9 cellular contexts compared by ENCODE assay signal in genomic region chr1:51622455-51622913, GRCh38. TPM values are rescaled to one million over a fixed set of nuclear protein-coding genes. Genes with fewer than 3 reads are reported as not detected.
DNase-seq lines count a peak whose midpoint lies in the region; ATAC-seq, FAIRE-seq and TF ChIP-seq lines count a peak whose summit lies in the region.
"Had no signal": no experiment of that assay in that cellular context is flagged by ENCODE, and none has a peak within 500 bp of the region (broad histone marks: within the 10 kb centered on the region; RNA-seq: fewer than 3 reads in every experiment).

No MANE protein-coding gene starts in this region.

- no peaks in the 10 kb centered on the region for H3K36me3 ChIP-seq in pancreas

- DNase-seq in Ammon's horn (ENCODE audit: low spot score) (peak; percentile 39), HPDE6-E6E7 (ENCODE audit: extremely low spot score) (peak; percentile 74), NOMO-1 treated with dmso at 0.1 percent for 144 hours (lab: John Stamatoyannopoulos, UW; ENCODE audit: unreplicated experiment) (peak; percentile 24), epithelial cell of esophagus (ENCODE audit: low read depth) (peak; percentile 95), pancreas (peak in 2 of 6 donors; percentile 33 to 37)
- DNase-seq in stimulated activated CD4-positive, alpha-beta T cell treated with anti-CD3 and anti-CD28 coated beads, Interleukin-2, amount 100 ng/mL, for 48 hours, result no peak

- no peaks in the 10 kb centered on the region for H3K9me3 ChIP-seq in pancreas

- ATAC-seq in pancreas (peak; percentile 48 to 73 (median 56)), GM21423 (IDR thresholded peaks at IDR 0.05; ENCODE audit: unreplicated experiment) (no peak), HG03175 (IDR thresholded peaks at IDR 0.05; ENCODE audit: unreplicated experiment) (no peak)

- H3K27ac ChIP-seq in pancreas, result no peak overlapping the region

- peaks cover 0 to 18% (median 6%) of the 10 kb centered on the region in 3 donors for H3K4me1 ChIP-seq in pancreas

- TF ChIP-seq CTCF in epithelial cell of esophagus (IDR thresholded peaks at IDR 0.05; ENCODE audit: insufficient read depth, low read depth, low read length, missing control alignments) (no peak), pancreas (IDR thresholded peaks at IDR 0.05) (no peak)

- 47 to 64% methylated on average over 2 of the region's 2 CpGs for WGBS in pancreas, 2 donors

- no peaks in the 10 kb centered on the region for H3K27me3 ChIP-seq in pancreas

- H3K4me3 ChIP-seq in epithelial cell of esophagus (ENCODE audit: low read length) (no peak overlapping the region), pancreas (no peak overlapping the region)

- intact Hi-C loops in pancreas (cut with DNase I), result loop anchor here in 2 of 3 donors (10.0 kb wide), 1 partner anchor 142 kb away; no protein-coding TSS in a partner anchor

- FAIRE-seq in pancreas (lab: Jason Lieb, UNC), result no peak
- FAIRE-seq: GM18507 had no signal

RNA-seq across cellular contexts. Expression of gene OSBPL9, which starts 5.6 kb away (rescaled TPM):
- total RNA-seq in pancreas, result 10 to 100 TPM; 31.8 to 46.0 (median 35.6) TPM
- 10 to 100 TPM; 30.7 to 51.0 TPM for polyA plus RNA-seq in pancreas

Comparison
In these comparisons a context has a peak if more than half of its experiments do, and no peak if none do; other contexts are left out.
1. DNase-seq: peak in Ammon's horn (single experiment), HPDE6-E6E7 (single experiment), NOMO-1 treated with dmso at 0.1 percent for 144 hours (single experiment) and epithelial cell of esophagus (single experiment); none in stimulated activated CD4-positive, alpha-beta T cell treated with anti-CD3 and anti-CD28 coated beads, Interleukin-2, amount 100 ng/mL, for 48 hours (0 of 2).
2. ATAC-seq: peak in pancreas (4 of 4); none in GM21423 (single experiment) and HG03175 (single experiment).